In the genomic region with DNA sequence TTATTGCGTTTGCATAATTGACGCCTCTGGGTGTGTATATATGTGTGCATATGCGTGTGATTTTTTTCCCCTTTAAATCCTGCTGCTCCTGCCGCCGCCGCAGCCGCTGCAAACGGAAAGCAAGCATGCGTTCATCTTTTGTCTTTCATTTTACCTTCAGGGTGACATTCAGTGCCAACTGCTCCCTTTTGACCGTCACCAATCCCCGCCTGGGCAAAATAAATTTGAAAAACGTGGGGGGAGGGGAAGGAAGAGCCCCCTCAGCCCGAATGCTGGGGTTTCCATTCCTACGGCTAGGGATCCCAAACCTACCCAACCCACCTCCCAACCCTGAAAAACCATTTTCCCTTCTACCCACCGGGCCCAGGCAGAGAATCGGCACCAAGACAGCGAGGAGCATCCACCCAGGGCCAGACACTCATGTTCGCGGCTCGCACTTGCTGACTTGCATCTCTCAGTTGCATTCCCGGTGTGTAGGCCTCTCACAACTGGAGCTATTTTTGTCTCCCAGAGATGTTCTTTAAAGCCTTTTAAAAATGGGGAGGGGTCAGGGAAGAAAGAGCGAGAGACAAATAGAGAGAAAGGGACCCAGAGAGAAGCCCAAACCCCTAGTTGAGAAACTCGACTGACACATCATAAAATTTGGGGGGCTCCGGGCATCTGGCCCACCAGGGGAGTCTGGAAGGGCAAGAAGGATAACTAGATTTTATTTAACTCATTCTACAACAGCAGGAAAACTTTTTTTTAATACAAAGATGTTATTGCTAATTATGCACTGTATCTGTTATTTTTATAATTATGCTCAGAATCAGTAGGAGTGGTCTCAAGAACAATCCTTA, we compare ENCODE assay signal across 9 cellular contexts.
DNase-seq lines count a peak whose midpoint lies in the region; ATAC-seq and TF ChIP-seq lines count a peak whose summit lies in the region.
"Had no signal": no experiment of that assay in that cellular context is flagged by ENCODE, and none has a peak within 500 bp of the region (broad histone marks: within the 10 kb centered on the region; RNA-seq: fewer than 3 reads in every experiment).

No MANE protein-coding gene starts in this region.

- peak overlapping the region; percentile 38 for H3K4me3 ChIP-seq in colonic mucosa

- no peaks in the 10 kb centered on the region for H3K4me1 Mint-ChIP-seq in activated CD4-positive, alpha-beta T cell treated with anti-CD3 and anti-CD28 coated beads, Interleukin-2, amount 10 ng/mL, durations not matched to agents 24 days and 14 days
- H3K4me1 Mint-ChIP-seq in type B pancreatic cell (ENCODE audit: unreplicated experiment): peaks cover 36% of the 10 kb centered on the region

- no peaks in the 10 kb centered on the region for H3K36me3 ChIP-seq in colonic mucosa

- no peaks in the 10 kb centered on the region for H3K9me3 Mint-ChIP-seq in activated CD4-positive, alpha-beta T cell treated with anti-CD3 and anti-CD28 coated beads, Interleukin-2, amount 10 ng/mL, durations not matched to agents 24 days and 14 days
- no peaks in the 10 kb centered on the region for H3K9me3 Mint-ChIP-seq in type B pancreatic cell

- H3K27ac Mint-ChIP-seq in activated CD4-positive, alpha-beta T cell treated with anti-CD3 and anti-CD28 coated beads, Interleukin-2, amount 10 ng/mL, durations not matched to agents 24 days and 14 days: no peak overlapping the region
- peak overlapping the region; percentile 69 for H3K27ac Mint-ChIP-seq in type B pancreatic cell

- H3K9ac ChIP-seq in colonic mucosa (ENCODE audit: low read depth in 2 of 2, low read length in 2 of 2): no peak overlapping the region

- H3K27me3 ChIP-seq in colonic mucosa: no peaks in the 10 kb centered on the region

- H3K36me3 Mint-ChIP-seq in activated CD4-positive, alpha-beta T cell treated with anti-CD3 and anti-CD28 coated beads, Interleukin-2, amount 10 ng/mL, durations not matched to agents 24 days and 14 days (ENCODE audit: low read depth): no peaks in the 10 kb centered on the region
- no peaks in the 10 kb centered on the region for H3K36me3 Mint-ChIP-seq in type B pancreatic cell

- peaks cover 25% of the 10 kb centered on the region for H3K27me3 Mint-ChIP-seq in activated CD4-positive, alpha-beta T cell treated with anti-CD3 and anti-CD28 coated beads, Interleukin-2, amount 10 ng/mL, durations not matched to agents 24 days and 14 days
- H3K27me3 Mint-ChIP-seq in type B pancreatic cell: peaks cover 55% of the 10 kb centered on the region

- DNase-seq in activated CD4-positive, alpha-beta T cell treated with anti-CD3 and anti-CD28 coated beads, Interleukin-2, amount 10 ng/mL, durations not matched to agents 24 days and 14 days: no peak
- DNase-seq in activated CD4-positive, alpha-beta T cell treated with anti-CD3 and anti-CD28 coated beads, Interleukin-2, amount 50 U/mL, for 4 hours: no peak
- no peak for DNase-seq in colonic mucosa
- DNase-seq in midbrain (lab: John Stamatoyannopoulos, UW): peak; percentile 49
- no peak for DNase-seq in type B pancreatic cell (ENCODE audit: extremely low spot score, unreplicated experiment)
- DNase-seq in D341Med (ENCODE audit: low spot score): no peak
- DNase-seq: stimulated activated naive CD4-positive, alpha-beta T cell had no signal

- TF ChIP-seq CTCF in colonic mucosa (IDR thresholded peaks at IDR 0.05) (no peak), type B pancreatic cell (conservative IDR thresholded peaks at IDR 0.05) (no peak)

- intact Hi-C loops in activated CD4-positive, alpha-beta T cell treated with anti-CD3 and anti-CD28 coated beads, Interleukin-2, amount 10 ng/mL, durations not matched to agents 24 days and 14 days (cut with micrococcal nuclease): no loop called here
- intact Hi-C loops in colonic mucosa (cut with DNase I): no loop called here

- peak overlapping the region; percentile 46 for H3K4me3 Mint-ChIP-seq in activated CD4-positive, alpha-beta T cell treated with anti-CD3 and anti-CD28 coated beads, Interleukin-2, amount 10 ng/mL, durations not matched to agents 24 days and 14 days
- H3K4me3 Mint-ChIP-seq in type B pancreatic cell: peak overlapping the region; percentile 94

- H3K9me3 ChIP-seq in colonic mucosa: no peaks in the 10 kb centered on the region

- no peak for ATAC-seq in HG02759 (IDR thresholded peaks at IDR 0.05; ENCODE audit: unreplicated experiment)
- ATAC-seq in HG03520 (IDR thresholded peaks at IDR 0.05; ENCODE audit: unreplicated experiment): no peak

- H3K4me1 ChIP-seq in colonic mucosa: no peaks in the 10 kb centered on the region

- no peak overlapping the region for H3K27ac ChIP-seq in colonic mucosa
